ENCODE assay signal across 11 cellular contexts in the genomic region with DNA sequence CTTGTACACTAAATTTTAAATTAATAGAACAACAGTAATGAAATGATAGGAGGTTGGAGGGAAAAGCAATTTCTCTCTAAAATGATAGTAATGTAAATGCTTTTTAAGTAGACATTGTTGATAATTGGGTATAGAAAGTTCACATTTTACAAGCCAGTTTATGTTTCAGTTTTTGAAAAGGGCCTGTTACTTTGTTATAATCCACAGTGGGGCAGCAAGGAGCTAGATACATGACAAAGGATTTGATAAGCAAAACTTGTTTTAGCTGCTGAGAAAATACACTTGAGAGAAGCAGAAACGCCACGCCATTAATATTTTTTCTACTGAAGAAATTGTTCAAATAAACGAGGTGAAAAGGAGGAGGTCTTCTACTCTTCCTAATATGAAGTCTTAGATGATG. TPM values are rescaled to one million over a fixed set of nuclear protein-coding genes. Genes with fewer than 3 reads are reported as not detected.
DNase-seq lines count a peak whose midpoint lies in the region; ATAC-seq and TF ChIP-seq lines count a peak whose summit lies in the region.
"Had no signal": no experiment of that assay in that cellular context is flagged by ENCODE, and none has a peak within 500 bp of the region (broad histone marks: within the 10 kb centered on the region; RNA-seq: fewer than 3 reads in every experiment).

No MANE protein-coding gene starts in this region.

- peak; percentile 15 for TF ChIP-seq CTCF in NB4 (IDR thresholded peaks at IDR 0.05; ENCODE audit: low read depth, low read length)
- TF ChIP-seq CTCF in neural progenitor cell (IDR thresholded peaks at IDR 0.05), result peak; percentile 35
- TF ChIP-seq CTCF in upper lobe of left lung (IDR thresholded peaks at IDR 0.05), result no peak

- H3K4me3 ChIP-seq in NB4 (ENCODE audit: low read depth, low read length) (no peak overlapping the region), neural progenitor cell (no peak overlapping the region), upper lobe of left lung (no peak overlapping the region)
- H3K4me3 ChIP-seq: suprapubic skin had no signal

- no peaks in the 10 kb centered on the region for H3K4me1 ChIP-seq in neural progenitor cell
- H3K4me1 ChIP-seq in upper lobe of left lung, result peaks cover 0 to 6% (median 0%) of the 10 kb centered on the region in 4 donors
- H3K4me1 ChIP-seq: suprapubic skin had no signal

- no peak overlapping the region for H3K4me3 Mint-ChIP-seq in neural progenitor cell

- H3K27ac ChIP-seq in neural progenitor cell (no peak overlapping the region), upper lobe of left lung (no peak overlapping the region)
- H3K27ac ChIP-seq: suprapubic skin had no signal

- H3K9me3 ChIP-seq in neural progenitor cell (ENCODE audit: low read depth) (no peaks in the 10 kb centered on the region), upper lobe of left lung (no peaks in the 10 kb centered on the region)
- H3K9me3 ChIP-seq: suprapubic skin had no signal

- H3K36me3 ChIP-seq in neural progenitor cell (peaks cover 49% of the 10 kb centered on the region), upper lobe of left lung (peaks cover 17 to 86% (median 35%) of the 10 kb centered on the region in 4 donors)

- DNase-seq in GM03348 (ENCODE audit: low spot score) (peak; percentile 28), NB4 (ENCODE audit: low read depth) (peak; percentile 22), dermis blood vessel endothelial cell (peak; percentile 54), neural progenitor cell (ENCODE audit: low spot score) (no peak), islet precursor cell (no peak), upper lobe of left lung (no peak)
- no peak for DNase-seq in activated CD8-positive, alpha-beta memory T cell treated with anti-CD3 and anti-CD28 coated beads, Interleukin-2, amount 50 U/mL, for 48 hours
- DNase-seq: activated CD8-positive, alpha-beta memory T cell treated with anti-CD3 and anti-CD28 coated beads for 24 hours had no signal

- peaks cover 7% of the 10 kb centered on the region for H3K79me2 ChIP-seq in neural progenitor cell (ENCODE audit: low read depth)

- no peak overlapping the region for H2AFZ ChIP-seq in neural progenitor cell (replicated peaks)

- H4K20me1 ChIP-seq in neural progenitor cell (ENCODE audit: low read depth), result no peaks in the 10 kb centered on the region

- TF ChIP-seq POLR2A in NB4 (IDR thresholded peaks at IDR 0.05; ENCODE audit: extremely low read depth, insufficient read length) (no peak), upper lobe of left lung (IDR thresholded peaks at IDR 0.05) (no peak)

- peaks cover 37% of the 10 kb centered on the region for H3K36me3 Mint-ChIP-seq in neural progenitor cell

- no peaks in the 10 kb centered on the region for H3K27me3 Mint-ChIP-seq in neural progenitor cell (ENCODE audit: insufficient read depth, low read depth)

- no peak for TF ChIP-seq EP300 in upper lobe of left lung (IDR thresholded peaks at IDR 0.05)

- H3K9ac ChIP-seq in neural progenitor cell, result no peak overlapping the region

- peaks cover 2% of the 10 kb centered on the region for H3K4me1 Mint-ChIP-seq in neural progenitor cell

- WGBS in upper lobe of left lung, 2 donors, result 62 to 63% methylated on average over 3 of the region's 3 CpGs

- no peak overlapping the region for H3K4me2 ChIP-seq in neural progenitor cell

- ATAC-seq in GM18517 (IDR thresholded peaks at IDR 0.05; ENCODE audit: unreplicated experiment) (no peak), upper lobe of left lung (ENCODE audit: low FRiP score in 2 of 2) (no peak)
- ATAC-seq: sciatic nerve had no signal

- peaks cover 25% of the 10 kb centered on the region for H3F3A ChIP-seq in neural progenitor cell (ENCODE audit: low read depth)

- H3K27me3 ChIP-seq in neural progenitor cell (no peaks in the 10 kb centered on the region), upper lobe of left lung (no peaks in the 10 kb centered on the region)
- H3K27me3 ChIP-seq: suprapubic skin had no signal

- H3K27ac Mint-ChIP-seq in neural progenitor cell, result no peak overlapping the region

- H3K9me3 Mint-ChIP-seq in neural progenitor cell, result no peaks in the 10 kb centered on the region

RNA-seq across cellular contexts. Expression of a gene that starts 30.2 kb away (rescaled TPM):
- total RNA-seq in dermis blood vessel endothelial cell (55.8 and 83.4 TPM in 2 replicates), neural progenitor cell (ENCODE audit: low replicate concordance) (80.5 and 95.6 TPM in 2 replicates), upper lobe of left lung (100 to 1,000 TPM in 3 of 6 donors, 10 to 100 TPM in 3; 48.6 to 294 (median 106) TPM)

Comparison
In these comparisons a context has a peak if more than half of its experiments do, and no peak if none do; other contexts are left out.
1. DNase-seq: peak in GM03348 (single experiment), NB4 (single experiment) and dermis blood vessel endothelial cell (single experiment); none in neural progenitor cell (single experiment), islet precursor cell (single experiment), activated CD8-positive, alpha-beta memory T cell treated with anti-CD3 and anti-CD28 coated beads, Interleukin-2, amount 50 U/mL, for 48 hours (single experiment) and upper lobe of left lung (0 of 2).
2. CTCF ChIP-seq: peak in NB4 (single experiment) and neural progenitor cell (single experiment); none in upper lobe of left lung (0 of 6).